In genomic region chr7:10724449-10724848, GRCh38 we compare ENCODE assay signal across 1 cellular context.
TF ChIP-seq lines count a peak whose summit lies in the region.

No MANE protein-coding gene starts in this region.

TF ChIP-seq in K562, 482 proteins besides CTCF, POLR2A, EP300 and RAD21 (continued from another document):
- TF ChIP-seq ARID4B (CRISPR knock-in tag; IDR thresholded peaks at IDR 0.05) (no peak), MCM2 (IDR thresholded peaks at IDR 0.05; ENCODE audit: low read depth) (no peak), BDP1 (IDR thresholded peaks at IDR 0.05; ENCODE audit: insufficient read depth, insufficient read length) (no peak), SMAD2 (IDR thresholded peaks at IDR 0.05; ENCODE audit: low read depth, low read length) (no peak), MAX (CRISPR knock-in tag; IDR thresholded peaks at IDR 0.05) (no peak), KLF13 (tag; IDR thresholded peaks at IDR 0.05; ENCODE audit: borderline replicate concordance, low read depth) (no peak), SRSF9 (IDR thresholded peaks at IDR 0.05; ENCODE audit: borderline replicate concordance, low read depth, low read length) (no peak), U2AF2 (optimal IDR thresholded peaks at IDR 0.05; ENCODE audit: low read depth, low read length) (no peak)
